16 cellular contexts compared by ENCODE assay signal in the genomic region with DNA sequence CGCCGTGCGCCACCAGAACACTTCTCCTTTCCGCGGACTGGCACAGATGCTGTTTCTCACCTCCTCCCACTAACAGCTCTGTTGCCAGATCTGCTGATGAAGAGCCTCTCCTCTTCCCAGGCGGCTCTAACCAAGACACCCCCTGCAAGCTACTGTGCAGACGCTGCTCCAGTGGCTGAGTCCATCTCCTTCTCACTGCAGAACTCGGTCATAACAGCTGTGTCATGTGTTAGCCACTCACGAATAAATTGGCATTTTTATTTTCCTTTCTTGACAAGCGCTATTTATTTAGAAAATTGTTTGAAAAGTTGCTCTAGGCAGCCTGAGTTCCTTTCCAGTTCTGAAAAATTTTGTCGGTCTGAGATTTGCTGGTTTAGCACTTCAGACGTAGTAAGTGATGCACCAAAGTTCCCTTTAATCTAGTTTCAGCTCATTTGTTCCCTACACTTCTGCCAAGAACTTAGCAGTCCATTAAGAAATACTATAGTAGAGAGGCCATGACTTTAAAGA.
"Had no signal": no experiment of that assay in that cellular context is flagged by ENCODE, and none has a peak within 500 bp of the region (broad histone marks: within the 10 kb centered on the region; RNA-seq: fewer than 3 reads in every experiment).

No MANE protein-coding gene starts in this region.

- ATAC-seq: activated T-cell treated with anti-CD3 and anti-CD28 coated beads, Interleukin-2, amount 50 U/mL, for 4 hours; heart right ventricle; left colon; natural killer cell treated with Interleukin-12 subunit alpha and Interleukin-12 subunit beta and Interleukin-15 and Interleukin-18, amount 100 ng/mL, for 72 hours; sciatic nerve; stimulated activated naive B cell treated with anti-CD40 and anti-IgM and Interleukin-4, amounts not matched to agents 10 μg/mL and 1 μg/mL and 100 μg/mL, for 72 hours; WTC11 had no signal

- H3K4me3 ChIP-seq: coronary artery, heart right ventricle, thoracic aorta had no signal

- H3K27ac ChIP-seq: coronary artery, epithelial cell of prostate, heart right ventricle, thoracic aorta had no signal

- H3K36me3 ChIP-seq: heart right ventricle, thoracic aorta had no signal

- DNase-seq: activated naive CD4-positive, alpha-beta T cell treated with Interleukin-2 at 50 U/mL for 16 hours; activated T-cell treated with anti-CD3 and anti-CD28 coated beads, Interleukin-2, amount 50 U/mL, for 4 hours; cerebellar nuclear complex; heart right ventricle; left colon; nucleus accumbens; small intestine; stimulated activated CD4-positive, alpha-beta T cell treated with anti-CD3 and anti-CD28 coated beads, Interleukin-2, amount 100 ng/mL, for 24 hours; stimulated activated naive B cell treated with anti-CD40 and anti-IgM and Interleukin-4, amounts not matched to agents 10 μg/mL and 1 μg/mL and 100 μg/mL, for 72 hours; T1000 had no signal

- H3K9me3 ChIP-seq: heart right ventricle, thoracic aorta had no signal
